8 cellular contexts compared by ENCODE assay signal in genomic region chr7:73220357-73220756, GRCh38.
DNase-seq lines count a peak whose midpoint lies in the region; ATAC-seq and TF ChIP-seq lines count a peak whose summit lies in the region.
"Not testable (repeated sequence)": the region's sequence is repeated elsewhere in the genome, so short reads cannot be mapped to it uniquely, and the experiment has no call there.

No MANE protein-coding gene starts in this region.

- H3K27me3 ChIP-seq in CD4-positive, alpha-beta T cell (ENCODE audit: control insufficient read depth, insufficient read depth, low read length); gastroesophageal sphincter: not testable (repeated sequence)

- CTCF ChIA-PET in CD4-positive, alpha-beta T cell (lab: Charles Lee): not testable (repeated sequence)

- not testable (repeated sequence) for H3K27ac ChIP-seq in CD4-positive, alpha-beta T cell (ENCODE audit: low read depth, low read length); gastroesophageal sphincter

- not testable (repeated sequence) for TF ChIP-seq POLR2A in gastroesophageal sphincter (IDR thresholded peaks at IDR 0.05)

- H3K4me3 Mint-ChIP-seq in CD4-positive, alpha-beta T cell; natural killer cell: not testable (repeated sequence)

- not testable (repeated sequence) for TF ChIP-seq EP300 in gastroesophageal sphincter (IDR thresholded peaks at IDR 0.05)

- not testable (repeated sequence) for H3K36me3 Mint-ChIP-seq in CD4-positive, alpha-beta T cell (ENCODE audit: low read depth); natural killer cell

- H3K4me1 Mint-ChIP-seq in CD4-positive, alpha-beta T cell (ENCODE audit: low read depth); natural killer cell: not testable (repeated sequence)

- not testable (repeated sequence) for DNase-seq in CD4-positive, alpha-beta T cell; natural killer cell

- not testable (repeated sequence) for H3K9me3 Mint-ChIP-seq in CD4-positive, alpha-beta T cell; natural killer cell

- H3K27me3 Mint-ChIP-seq in CD4-positive, alpha-beta T cell; natural killer cell (ENCODE audit: low read depth in 2 of 2): not testable (repeated sequence)

- not testable (repeated sequence) for H3K36me3 ChIP-seq in gastroesophageal sphincter

- intact Hi-C loops in CD4-positive, alpha-beta T cell (cut with DNase I, micrococcal nuclease); natural killer cell (cut with micrococcal nuclease): not testable (repeated sequence)

- not testable (repeated sequence) for H3K4me3 ChIP-seq in gastroesophageal sphincter

- peak; percentile 24 for ATAC-seq in CD4-positive, alpha-beta T cell (ENCODE audit: poor library complexity)
- ATAC-seq in GM19023 (IDR thresholded peaks at IDR 0.05; ENCODE audit: unreplicated experiment) (peak; percentile 81), GM21423 (IDR thresholded peaks at IDR 0.05; ENCODE audit: unreplicated experiment) (peak; percentile 81), HG02678 (IDR thresholded peaks at IDR 0.05; ENCODE audit: unreplicated experiment) (peak; percentile 83), HG03095 (IDR thresholded peaks at IDR 0.05; ENCODE audit: unreplicated experiment) (peak; percentile 71), HG03521 (IDR thresholded peaks at IDR 0.05; ENCODE audit: unreplicated experiment) (peak; percentile 69), gastroesophageal sphincter (peak; percentile 49), natural killer cell (peak; percentile 53 to 84 (median 57))

- no CpG with 5 or more reads among the region's 15 CpGs for WGBS in gastroesophageal sphincter (ENCODE audit: low coverage in 1 of 2), 2 donors

- POLR2A ChIA-PET in CD4-positive, alpha-beta T cell (lab: Charles Lee): not testable (repeated sequence)

- not testable (repeated sequence) for H3K27ac Mint-ChIP-seq in CD4-positive, alpha-beta T cell; natural killer cell

- not testable (repeated sequence) for H3K4me1 ChIP-seq in gastroesophageal sphincter

- not testable (repeated sequence) for TF ChIP-seq CTCF in CD4-positive, alpha-beta T cell (IDR thresholded peaks at IDR 0.05); gastroesophageal sphincter (IDR thresholded peaks at IDR 0.05); natural killer cell (IDR thresholded peaks at IDR 0.05)

- H3K9me3 ChIP-seq in CD4-positive, alpha-beta T cell (ENCODE audit: control insufficient read depth, low read length); gastroesophageal sphincter: not testable (repeated sequence)

Comparison
In these comparisons a context has a peak if more than half of its experiments do, and no peak if none do; other contexts are left out.
1. ATAC-seq: peak in every context shown above with its lines; median percentile 83 in HG02678; 81 in GM19023; 81 in GM21423; 71 in HG03095; 69 in HG03521; 57 in natural killer cell; 49 in gastroesophageal sphincter; 24 in CD4-positive, alpha-beta T cell.